In genomic region chr6:56914791-56915658, GRCh38 we compare ENCODE assay signal across 12 cellular contexts. TPM values are rescaled to one million over a fixed set of nuclear protein-coding genes. Genes with fewer than 3 reads are reported as not detected.
DNase-seq lines count a peak whose midpoint lies in the region; ATAC-seq, FAIRE-seq and TF ChIP-seq lines count a peak whose summit lies in the region.
"Had no signal": no experiment of that assay in that cellular context is flagged by ENCODE, and none has a peak within 500 bp of the region (broad histone marks: within the 10 kb centered on the region; RNA-seq: fewer than 3 reads in every experiment).

No MANE protein-coding gene starts in this region.

- no peaks in the 10 kb centered on the region for H3K27me3 ChIP-seq in GM12878 (replicated peaks in 1 of 2; ENCODE audit: control insufficient read depth in 2 of 2, insufficient read depth in 2 of 2, low read length in 1 of 2)

- FAIRE-seq in GM12878 (lab: Jason Lieb, UNC) (no peak), kidney (lab: Jason Lieb, UNC) (no peak)
- FAIRE-seq: bronchial epithelial cell had no signal

- TF ChIP-seq EP300 in GM12878 (IDR thresholded peaks at IDR 0.05; ENCODE audit: borderline replicate concordance in 1 of 2, control insufficient read depth in 1 of 2, low read depth in 2 of 2, low read length in 2 of 2), result no peak

- ATAC-seq in GM19351 (IDR thresholded peaks at IDR 0.05; ENCODE audit: unreplicated experiment), result peak; percentile 62
- ATAC-seq in GM12878, result peak; percentile 29; the same call in 1 of the 3 replicates
- no peak for ATAC-seq in HG02588 (IDR thresholded peaks at IDR 0.05; ENCODE audit: unreplicated experiment)
- ATAC-seq in activated naive CD4-positive, alpha-beta T cell treated with anti-CD3 and anti-CD28 coated beads, Interleukin-2, amount 50 U/mL, for 72 hours, result no peak
- ATAC-seq in HG03025 (IDR thresholded peaks at IDR 0.05; ENCODE audit: low FRiP score, unreplicated experiment), result no peak
- ATAC-seq: activated CD8-positive, alpha-beta T cell treated with anti-CD3 and anti-CD28 coated beads, Interleukin-2, amount 10 ng/mL, durations not matched to agents 7 days and 5 days had no signal

- H3K4me3 ChIP-seq in GM12878 (no peak overlapping the region), kidney (ENCODE audit: low read length in 2 of 2) (no peak overlapping the region)

- H3K4me1 ChIP-seq in GM12878 (ENCODE audit: control insufficient read depth, insufficient read depth, low read length) (peaks cover 4% of the 10 kb centered on the region), kidney (ENCODE audit: control insufficient read depth in 1 of 2, insufficient read depth in 1 of 2, low read depth in 1 of 2, low read length in 2 of 2) (no peaks in the 10 kb centered on the region)
- H3K4me1 ChIP-seq: parathyroid adenoma had no signal

- H3K36me3 Mint-ChIP-seq in activated naive CD4-positive, alpha-beta T cell treated with anti-CD3 and anti-CD28 coated beads, Interleukin-2, amount 50 U/mL, for 72 hours, result no peaks in the 10 kb centered on the region

- H3K79me2 ChIP-seq in GM12878 (ENCODE audit: control insufficient read depth, insufficient read depth, low read length), result no peaks in the 10 kb centered on the region
- H3K79me2 ChIP-seq: parathyroid adenoma had no signal

- H3K9ac ChIP-seq in GM12878 (ENCODE audit: control insufficient read depth, insufficient read depth, low read length), result no peak overlapping the region
- H3K9ac ChIP-seq in kidney (ENCODE audit: low read length in 2 of 2), result no peak overlapping the region
- H3K9ac ChIP-seq: parathyroid adenoma had no signal

- CTCF ChIA-PET in GM12878 (lab: Yijun Ruan, JAX), result interaction anchor here (1.0 to 4.3 kb wide), 7 partner anchors 8 to 41 kb away, joined by 3 to 45 read pairs (median 3); partner anchors contain the start of gene BEND6

- intact Hi-C loops in GM12878 (cut with micrococcal nuclease; ENCODE audit: unreplicated experiment), result no loop called here
- intact Hi-C loops in kidney (cut with DNase I), result no loop called here

- H3K27ac ChIP-seq in GM12878 (ENCODE audit: control insufficient read depth, insufficient read depth) (no peak overlapping the region), kidney (ENCODE audit: low read depth in 2 of 2, low read length in 2 of 2) (no peak overlapping the region)
- H3K27ac ChIP-seq: parathyroid adenoma had no signal

- peak overlapping the region; percentile 51; the same call in 1 of the 2 replicates for H2AFZ ChIP-seq in GM12878 (ENCODE audit: control insufficient read depth, low read depth, low read length)
- H2AFZ ChIP-seq: parathyroid adenoma had no signal

- H3K9me3 ChIP-seq in GM12878 (replicated peaks; ENCODE audit: control insufficient read depth, insufficient read depth, low read length) (no peaks in the 10 kb centered on the region), kidney (ENCODE audit: control insufficient read depth in 1 of 2, low read length in 2 of 2) (no peaks in the 10 kb centered on the region)

- no peak for TF ChIP-seq RAD21 in GM12878 (IDR thresholded peaks at IDR 0.05; ENCODE audit: insufficient read depth, low read depth, low read length)

- no peaks in the 10 kb centered on the region for H3K9me3 Mint-ChIP-seq in activated naive CD4-positive, alpha-beta T cell treated with anti-CD3 and anti-CD28 coated beads, Interleukin-2, amount 50 U/mL, for 72 hours

- TF ChIP-seq CTCF in GM12878 (IDR thresholded peaks at IDR 0.05 in 2 of 3, conservative IDR thresholded peaks at IDR 0.05 in 1 of 3; ENCODE audit: control insufficient read depth in 2 of 3, extremely low read depth in 1 of 3, insufficient read depth in 1 of 3, low read depth in 3 of 3, low read length in 3 of 3) (no peak), kidney (IDR thresholded peaks at IDR 0.05; ENCODE audit: borderline replicate concordance, extremely low read depth, insufficient read depth) (no peak)

- H3K4me2 ChIP-seq in GM12878 (ENCODE audit: control insufficient read depth, insufficient read depth), result no peak overlapping the region

- no peak overlapping the region for H3K27ac Mint-ChIP-seq in activated naive CD4-positive, alpha-beta T cell treated with anti-CD3 and anti-CD28 coated beads, Interleukin-2, amount 50 U/mL, for 72 hours
- H3K27ac Mint-ChIP-seq: activated CD8-positive, alpha-beta T cell treated with anti-CD3 and anti-CD28 coated beads, Interleukin-2, amount 10 ng/mL, durations not matched to agents 7 days and 5 days had no signal

- POLR2A ChIA-PET in GM12878 (lab: Charles Lee), result interaction anchor here (0.8 kb wide), 2 partner anchors 15 to 213 kb away, joined by 3 read pairs; no protein-coding TSS in a partner anchor

- H3K36me3 ChIP-seq in GM12878 (ENCODE audit: control insufficient read depth in 2 of 2, insufficient read depth in 2 of 2, low read length in 1 of 2), result no peaks in the 10 kb centered on the region
- H3K36me3 ChIP-seq in kidney (ENCODE audit: control insufficient read depth in 1 of 2, insufficient read depth in 2 of 2, low read length in 2 of 2), result no peaks in the 10 kb centered on the region

- SMC1A ChIA-PET in GM12878 (lab: Charles Lee; ENCODE audit: uncharacterized antibody, unreplicated experiment), result interaction anchor here (0.7 to 3.1 kb wide), 14 partner anchors 10 to 106 kb away, joined by 3 to 12 read pairs (median 4); partner anchors contain the start of gene BEND6

- in situ Hi-C loops in GM12878 (cut with MboI), result no loop called here

- no TSS peak for BruUV-seq in GM12878 (replicated peaks; lab: Mats Ljungman, UMichigan)

- RAD21 ChIA-PET in GM12878 (lab: Charles Lee; ENCODE audit: unreplicated experiment), result interaction anchor here (0.9 to 1.1 kb wide), 4 partner anchors 11 to 105 kb away, joined by 3 to 7 read pairs (median 3); no protein-coding TSS in a partner anchor

- no peaks in the 10 kb centered on the region for H4K20me1 ChIP-seq in GM12878 (ENCODE audit: control insufficient read depth, insufficient read depth)

- peak; percentile 32 to 42 for DNase-seq in Kasumi-1 (lab: John Stamatoyannopoulos, UW)
- no peak for DNase-seq in GM12878 (ENCODE audit: low read depth, low spot score)
- peak; percentile 35 for DNase-seq in occipital lobe (lab: John Stamatoyannopoulos, UW)
- no peak for DNase-seq in kidney
- DNase-seq in activated naive CD4-positive, alpha-beta T cell treated with anti-CD3 and anti-CD28 coated beads, Interleukin-2, amount 50 U/mL, for 72 hours (ENCODE audit: low spot score in 2 of 2), result no peak
- DNase-seq: activated CD8-positive, alpha-beta T cell treated with anti-CD3 and anti-CD28 coated beads, Interleukin-2, amount 10 ng/mL, durations not matched to agents 7 days and 5 days; EL had no signal

- no peak for TF ChIP-seq POLR2A in GM12878 (IDR thresholded peaks at IDR 0.05; ENCODE audit: low read depth, low read length)

- 67% methylated on average over 8 of the region's 8 CpGs for WGBS in GM12878 (ENCODE audit: insufficient coverage, insufficient replicate concordance, low lambda C conversion rate, missing lambda C conversion rate)

TF ChIP-seq in GM12878, 131 proteins besides CTCF, POLR2A, EP300 and RAD21 (continues in another document):
- no peak for TF ChIP-seq SREBF1 (IDR thresholded peaks at IDR 0.05; ENCODE audit: low read length)
- no peak for TF ChIP-seq CHD2 (IDR thresholded peaks at IDR 0.05; ENCODE audit: borderline replicate concordance, low read depth, low read length)
- TF ChIP-seq RAD51 (IDR thresholded peaks at IDR 0.05), result no peak
- no peak for TF ChIP-seq ZNF217 (IDR thresholded peaks at IDR 0.05)
- TF ChIP-seq JUNB (IDR thresholded peaks at IDR 0.05), result no peak
- no peak for TF ChIP-seq PKNOX1 (IDR thresholded peaks at IDR 0.05)
- no peak for TF ChIP-seq SIX5 (IDR thresholded peaks at IDR 0.05; ENCODE audit: low read depth, low read length, severe bottlenecking)
- no peak for TF ChIP-seq WRNIP1 (IDR thresholded peaks at IDR 0.05; ENCODE audit: borderline replicate concordance, low read depth, low read length)
- no peak for TF ChIP-seq KLF5 (IDR thresholded peaks at IDR 0.05; ENCODE audit: partially characterized antibody)

RNA-seq across cellular contexts. Expression of gene BEND6, which starts 39.9 kb away (rescaled TPM):
- 0.49 TPM in 1 of 2 replicates, not detected in the other for total RNA-seq in GM12878 (2013; cell fraction: nucleolus; rRNA removed)
- total RNA-seq in GM12878 (2014; rRNA removed) (1.3 and 1.5 TPM in 2 replicates), GM12878 (2014; rRNA removed; fragmentation: Illumina TruSeq; extraction: Trizol) (1.9 and 2.0 TPM in 2 replicates), GM12878 (2021) (1.5 and 2.5 TPM in 2 replicates), occipital lobe (27.1 TPM), kidney (0.72 TPM)
- 0.17 TPM for polyA plus RNA-seq in GM12878 (2011; ENCODE audit: low read depth)
- polyA plus RNA-seq in GM12878 (2011; rRNA removed) (0.87 and 1.3 TPM in 2 replicates), GM12878 (2014; fragmentation: Illumina TruSeq; extraction: Trizol) (2.0 and 2.8 TPM in 2 replicates), GM12878 (2014; fragmentation: Nextera tagmentation; extraction: Ambion mirVana) (under 1 TPM; 0.79 to 0.82 TPM), GM12878 (2014; rRNA removed) (1.1 and 1.2 TPM in 2 replicates), GM12878 (2016; fragmentation: Nextera tagmentation; extraction: Ambion mirVana) (1 to 10 TPM; 2.6 to 2.8 TPM), kidney (ENCODE audit: insufficient read depth, low read depth, low replicate concordance) (0.86 TPM)
- 0.33 TPM in 2 replicates for polyA plus RNA-seq in GM12878 (2011; cell fraction: cytosol; rRNA removed)
- polyA plus RNA-seq in GM12878 (2011; cell fraction: nucleus; rRNA removed), result 0.39 and 0.55 TPM in 2 replicates
- 0.70 and 0.81 TPM in 2 replicates for polyA plus RNA-seq in GM12878 (2012)
- 0.21 and 0.29 TPM in 2 replicates for polyA minus RNA-seq in GM12878 (2011; rRNA and poly(A)+ RNA removed)
- 0.31 TPM in 1 of 2 replicates, not detected in the other for polyA minus RNA-seq in GM12878 (2011; cell fraction: cytosol; rRNA and poly(A)+ RNA removed)
- 0.24 and 0.48 TPM in 2 replicates for polyA minus RNA-seq in GM12878 (2011; cell fraction: nucleus; rRNA and poly(A)+ RNA removed)
- total RNA-seq in activated naive CD4-positive, alpha-beta T cell treated with anti-CD3 and anti-CD28 coated beads, Interleukin-2, amount 50 U/mL, for 72 hours, result not detected
- total RNA-seq: activated CD8-positive, alpha-beta T cell treated with anti-CD3 and anti-CD28 coated beads, Interleukin-2, amount 10 ng/mL, durations not matched to agents 7 days and 5 days had no signal

Comparison
In these comparisons a context has a peak if more than half of its experiments do, and no peak if none do; other contexts are left out.
1. ATAC-seq: peak in GM19351 (single experiment) and GM12878 (single experiment); none in HG02588 (single experiment), activated naive CD4-positive, alpha-beta T cell treated with anti-CD3 and anti-CD28 coated beads, Interleukin-2, amount 50 U/mL, for 72 hours (0 of 2) and HG03025 (single experiment).
2. DNase-seq: peak in Kasumi-1 (2 of 2) and occipital lobe (single experiment); none in GM12878 (single experiment), kidney (single experiment) and activated naive CD4-positive, alpha-beta T cell treated with anti-CD3 and anti-CD28 coated beads, Interleukin-2, amount 50 U/mL, for 72 hours (0 of 2).